ENCODE assay signal across 8 cellular contexts in the genomic region with DNA sequence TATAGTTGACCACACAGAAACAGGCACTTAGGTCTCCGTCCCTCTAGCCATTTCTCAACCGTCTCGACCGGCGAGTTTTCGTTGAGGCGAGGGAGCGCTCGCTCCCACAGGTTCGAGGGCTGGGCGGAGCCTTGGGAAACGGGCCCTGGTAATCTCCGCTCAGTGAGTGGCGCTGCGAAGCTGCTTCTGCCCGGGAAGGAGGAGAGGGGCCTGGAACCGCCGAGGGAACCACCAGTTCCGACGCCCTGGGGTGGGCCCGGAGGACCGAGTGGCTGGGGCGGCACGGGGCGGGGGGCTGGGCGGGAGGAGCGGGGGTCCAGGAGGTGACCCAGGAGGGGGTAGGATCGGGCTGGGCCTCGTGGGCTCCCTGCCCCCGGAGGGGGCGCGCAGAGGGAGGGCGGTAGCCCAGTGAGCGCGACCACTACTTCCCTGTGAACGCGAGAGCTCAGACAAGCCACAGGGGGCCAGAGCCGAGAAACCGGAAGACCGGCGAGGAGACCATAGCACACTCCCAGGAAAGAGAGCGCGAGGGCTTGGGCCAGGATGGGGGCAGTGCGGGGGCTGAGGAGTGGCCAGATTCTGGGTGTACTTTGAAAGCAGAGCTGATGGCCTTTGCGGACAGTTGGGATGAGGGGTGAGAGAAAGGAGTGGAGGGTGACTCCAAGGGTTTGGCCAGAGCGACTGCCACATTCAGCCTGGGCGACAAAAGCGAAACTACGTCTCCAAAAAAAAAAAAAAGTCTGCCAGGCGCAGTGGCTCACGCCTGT. TPM values are rescaled to one million over a fixed set of nuclear protein-coding genes. Genes with fewer than 3 reads are reported as not detected.
DNase-seq lines count a peak whose midpoint lies in the region; ATAC-seq and TF ChIP-seq lines count a peak whose summit lies in the region.

No MANE protein-coding gene starts in this region.

- H3K27me3 Mint-ChIP-seq in natural killer cell (ENCODE audit: low read depth in 2 of 2): no peaks in the 10 kb centered on the region

- H3K4me3 Mint-ChIP-seq in natural killer cell: peak overlapping the region; percentile 87

- DNase-seq in GM13977 (ENCODE audit: low spot score) (peak; percentile 58), Kasumi-1 (lab: John Stamatoyannopoulos, UW) (peak; percentile 88 to 91), SHP77 (lab: John Stamatoyannopoulos, UW) (peak; percentile 74 to 91), activated gamma-delta T cell treated with Interleukin-2 at 50 U/mL for 16 hours (peak; percentile 58), fibroblast of villous mesenchyme (ENCODE audit: low read depth) (peak; percentile 88), natural killer cell (peak; percentile 66), substantia nigra (lab: John Stamatoyannopoulos, UW) (peak; percentile 13 to 94 (median 77))

- intact Hi-C loops in natural killer cell (cut with micrococcal nuclease): loop anchor here (1.0 to 10.0 kb wide), 4 partner anchors 20 to 1856 kb away; partner anchors contain the start of genes FMNL1, NBR1, RND2 and VAT1

- ATAC-seq in natural killer cell: peak; percentile 45 to 71 (median 54)
- no peak for ATAC-seq in HG02938 (IDR thresholded peaks at IDR 0.05; ENCODE audit: unreplicated experiment)

- TF ChIP-seq CTCF in GM13977 (IDR thresholded peaks at IDR 0.05; ENCODE audit: extremely low read depth, insufficient read depth, missing control alignments) (peak; percentile 42), fibroblast of villous mesenchyme (IDR thresholded peaks at IDR 0.05; ENCODE audit: insufficient read depth, low read depth, low read length) (no peak), natural killer cell (IDR thresholded peaks at IDR 0.05) (no peak)

- in situ Hi-C loops in GM13977 (cut with MboI; ENCODE audit: low pct_unique_long_range_greater_than_20kb, low sequenced_read_pairs, unreplicated experiment): no loop called here

- peak overlapping the region; percentile 46 for H3K4me3 ChIP-seq in fibroblast of villous mesenchyme (ENCODE audit: low read depth, low read length)

- peak overlapping the region; percentile 99 for H3K27ac ChIP-seq in substantia nigra (ENCODE audit: low read depth, low read length, poor library complexity, severe bottlenecking)

- peaks cover 27 to 29% of the 10 kb centered on the region in 2 donors for H3K4me1 Mint-ChIP-seq in natural killer cell

- H3K9me3 Mint-ChIP-seq in natural killer cell: no peaks in the 10 kb centered on the region

- H3K36me3 Mint-ChIP-seq in natural killer cell: no peaks in the 10 kb centered on the region

- peak overlapping the region; percentile 97 to 100 for H3K27ac Mint-ChIP-seq in natural killer cell

RNA-seq across cellular contexts. Expression of gene ARL4D, which starts 29.9 kb away (rescaled TPM):
- total RNA-seq in fibroblast of villous mesenchyme: 15.1 and 20.0 TPM in 2 replicates
- 1 to 10 TPM; 4.1 to 6.9 (median 5.3) TPM for total RNA-seq in natural killer cell
